35 cellular contexts compared by ENCODE assay signal in the genomic region with DNA sequence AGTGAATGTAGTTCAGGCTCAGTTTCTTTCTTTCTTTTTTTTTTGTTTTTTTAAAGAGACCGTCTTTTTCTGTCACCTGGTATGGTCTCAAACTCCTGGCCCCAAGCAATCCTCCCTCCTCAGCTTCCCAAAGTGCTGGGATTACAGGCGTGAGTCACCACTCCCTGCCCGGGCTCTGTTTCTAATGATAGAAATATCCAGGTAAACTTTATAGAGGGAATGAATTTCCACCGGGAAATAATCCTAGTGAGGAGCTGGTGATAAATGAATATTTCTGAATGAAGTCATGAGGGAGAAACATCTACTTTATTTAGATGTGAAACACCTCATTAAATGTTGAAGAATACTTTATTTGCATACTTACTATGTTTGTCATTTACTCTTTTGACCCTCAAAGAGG. TPM values are rescaled to one million over a fixed set of nuclear protein-coding genes. Genes with fewer than 3 reads are reported as not detected.
DNase-seq lines count a peak whose midpoint lies in the region; ATAC-seq and TF ChIP-seq lines count a peak whose summit lies in the region.
"Had no signal": no experiment of that assay in that cellular context is flagged by ENCODE, and none has a peak within 500 bp of the region (broad histone marks: within the 10 kb centered on the region; RNA-seq: fewer than 3 reads in every experiment).

No MANE protein-coding gene starts in this region.

- CTCF ChIA-PET in T-cell (lab: Charles Lee) = interaction anchor here (0.6 to 2.0 kb wide), 3 partner anchors 12 to 49 kb away, joined by 3 to 17 read pairs (median 3); no protein-coding TSS in a partner anchor

- POLR2A ChIA-PET in T-cell (lab: Charles Lee) = interaction anchor here in 1 of 2 donors (0.6 kb wide), 1 partner anchor 117 kb away, joined by 5 read pairs; no protein-coding TSS in a partner anchor

- H3K36me3 Mint-ChIP-seq in T-cell = peaks cover 27% of the 10 kb centered on the region

- no peak overlapping the region for H3K4me3 Mint-ChIP-seq in T-cell
- H3K4me3 Mint-ChIP-seq: activated B cell treated with CpG ODN at 0.5 μM for 24 hours; activated CD4-positive, alpha-beta T cell treated with anti-CD3 and anti-CD28 coated beads, Interleukin-2, amount 10 ng/mL, durations not matched to agents 7 days and 5 days; activated naive CD8-positive, alpha-beta T cell treated with anti-CD3 and anti-CD28 coated beads for 36 hours; neural progenitor cell had no signal

- H3F3A ChIP-seq in GM23248 (ENCODE audit: insufficient read depth) = peaks cover 28% of the 10 kb centered on the region

- DNase-seq in GM23248 (peak; percentile 23), NCI-H226 (peak; percentile 45), foreskin keratinocyte (peak in 1 of 2 donors; percentile 42), upper lobe of left lung (no peak), retina (no peak), T-cell (no peak)
- DNase-seq: activated B cell treated with CpG ODN at 0.5 μM for 24 hours; activated CD4-positive, alpha-beta T cell treated with anti-CD3 and anti-CD28 coated beads, Interleukin-2, amount 10 ng/mL, durations not matched to agents 7 days and 5 days; activated effector memory CD4-positive, alpha-beta T cell treated with anti-CD3 and anti-CD28 coated beads, Interleukin-2, amount 50 U/mL, for 16 hours; activated naive CD8-positive, alpha-beta T cell treated with anti-CD3 and anti-CD28 coated beads for 36 hours; activated T-cell treated with anti-CD3 and anti-CD28 coated beads, Interleukin-2, amount 50 U/mL, for 1 hour; aorta; COR-L47; DMS79; effector CD8-positive, alpha-beta T cell; head of caudate nucleus; Kasumi-1; left ventricle myocardium superior; NCI-H1048; NCI-H2171; NCI-H510A treated with DMSO at 0.1 percent for 48 hours; right lobe of liver; RPMI8226; stimulated activated CD4-positive, alpha-beta T cell treated with anti-CD3 and anti-CD28 coated beads, Interleukin-12 subunit alpha, Interleukin-12 subunit beta, amount 100 ng/mL, for 4 hours; stimulated activated CD4-positive, alpha-beta T cell treated with anti-CD3 and anti-CD28 coated beads, Interleukin-2, amount 100 ng/mL, for 48 hours; stomach; T-helper 1 cell; thyroid gland had no signal

- H3K9me3 ChIP-seq in GM23248 (ENCODE audit: low read depth) = no peaks in the 10 kb centered on the region
- no peaks in the 10 kb centered on the region for H3K9me3 ChIP-seq in upper lobe of left lung
- H3K9me3 ChIP-seq: HAP-1, right lobe of liver, stomach, thyroid gland had no signal

- H3K4me2 ChIP-seq in GM23248 (ENCODE audit: unreplicated experiment) = no peak overlapping the region
- H3K4me2 ChIP-seq: neural progenitor cell had no signal

- H3K27me3 ChIP-seq in GM23248 (replicated peaks; ENCODE audit: insufficient read depth) = no peaks in the 10 kb centered on the region
- no peaks in the 10 kb centered on the region for H3K27me3 ChIP-seq in foreskin keratinocyte
- no peaks in the 10 kb centered on the region for H3K27me3 ChIP-seq in upper lobe of left lung
- H3K27me3 ChIP-seq: cardiac muscle cell, neural progenitor cell, right lobe of liver, stomach, thyroid gland had no signal

- peaks cover 76 to 87% (median 80%) of the 10 kb centered on the region in 3 donors for H3K4me1 Mint-ChIP-seq in T-cell

- H3K27ac Mint-ChIP-seq in T-cell = no peak overlapping the region
- H3K27ac Mint-ChIP-seq: activated B cell treated with CpG ODN at 0.5 μM for 24 hours; activated CD4-positive, alpha-beta T cell treated with anti-CD3 and anti-CD28 coated beads, Interleukin-2, amount 10 ng/mL, durations not matched to agents 7 days and 5 days; activated naive CD8-positive, alpha-beta T cell treated with anti-CD3 and anti-CD28 coated beads for 36 hours; neural progenitor cell had no signal

- H3K36me3 ChIP-seq in GM23248 (ENCODE audit: low read depth) = no peaks in the 10 kb centered on the region
- no peaks in the 10 kb centered on the region for H3K36me3 ChIP-seq in upper lobe of left lung
- H3K36me3 ChIP-seq: cardiac muscle cell, HAP-1, right lobe of liver, stomach, thyroid gland had no signal

- H3K9ac ChIP-seq in GM23248 = no peak overlapping the region
- H3K9ac ChIP-seq: neural progenitor cell had no signal

- TF ChIP-seq POLR2A in upper lobe of left lung (IDR thresholded peaks at IDR 0.05) = no peak

- H3K9me2 ChIP-seq in GM23248 (ENCODE audit: insufficient read depth) = no peaks in the 10 kb centered on the region

- peaks cover 100% of the 10 kb centered on the region for H3K79me2 ChIP-seq in GM23248 (ENCODE audit: insufficient read depth)

- H3K27me3 Mint-ChIP-seq in T-cell = no peaks in the 10 kb centered on the region
- H3K27me3 Mint-ChIP-seq: activated B cell treated with CpG ODN at 0.5 μM for 24 hours; activated CD4-positive, alpha-beta T cell treated with anti-CD3 and anti-CD28 coated beads, Interleukin-2, amount 10 ng/mL, durations not matched to agents 7 days and 5 days; activated naive CD8-positive, alpha-beta T cell treated with anti-CD3 and anti-CD28 coated beads for 36 hours had no signal

- no peak overlapping the region for H3K27ac ChIP-seq in GM23248
- no peak overlapping the region for H3K27ac ChIP-seq in foreskin keratinocyte
- no peak overlapping the region for H3K27ac ChIP-seq in upper lobe of left lung
- H3K27ac ChIP-seq: C4-2B, cardiac muscle cell, neural progenitor cell, right lobe of liver, stomach, thyroid gland had no signal

- no peak for TF ChIP-seq EP300 in upper lobe of left lung (IDR thresholded peaks at IDR 0.05)

- H4K20me1 ChIP-seq in GM23248 (ENCODE audit: insufficient read depth) = peaks cover 8% of the 10 kb centered on the region; the same call in 1 of the 2 replicates

- H3K4me3 ChIP-seq in GM23248 (no peak overlapping the region), upper lobe of left lung (no peak overlapping the region)
- H3K4me3 ChIP-seq: cardiac muscle cell, HAP-1, neural progenitor cell, right lobe of liver, stomach, thyroid gland had no signal

- TF ChIP-seq CTCF in foreskin keratinocyte (conservative IDR thresholded peaks at IDR 0.05) (no peak), upper lobe of left lung (IDR thresholded peaks at IDR 0.05) (no peak)

- ATAC-seq in foreskin keratinocyte (peak; percentile 60), upper lobe of left lung (ENCODE audit: low FRiP score in 2 of 2) (no peak), GM21447 (IDR thresholded peaks at IDR 0.05; ENCODE audit: unreplicated experiment) (no peak), T-cell (replicated peaks in 1 of 4) (no peak)
- ATAC-seq: left ventricle myocardium superior had no signal

- in situ Hi-C loops in GM23248 (cut with MboI) = no loop called here

- H2AFZ ChIP-seq in GM23248 = no peak overlapping the region
- H2AFZ ChIP-seq: neural progenitor cell had no signal

- peaks cover 29% of the 10 kb centered on the region for H3K4me1 ChIP-seq in GM23248 (ENCODE audit: insufficient read depth)
- peaks cover 32% of the 10 kb centered on the region for H3K4me1 ChIP-seq in foreskin keratinocyte
- H3K4me1 ChIP-seq in upper lobe of left lung = peaks cover 10 to 31% (median 26%) of the 10 kb centered on the region in 4 donors

- peaks cover 0 to 2% (median 0%) of the 10 kb centered on the region in 3 donors for H3K9me3 Mint-ChIP-seq in T-cell

- WGBS in GM23248 (ENCODE audit: low coverage in 1 of 2, low lambda C conversion rate in 2 of 2, missing lambda C conversion rate in 2 of 2), 2 experiments = 39 to 47% methylated on average over 4 of the region's 4 CpGs
- WGBS in upper lobe of left lung, 2 donors = 85 to 89% methylated on average over 4 of the region's 4 CpGs

RNA-seq across cellular contexts. Expression of a gene that starts 7.2 kb away (rescaled TPM):
- total RNA-seq in GM23248 (2014; rRNA removed; shearing (Covaris generic)) = 48.7 and 65.4 TPM in 2 replicates
- 100.0 and 103 TPM in 2 replicates for polyA plus RNA-seq in GM23248 (2016; fragmentation: Nextera tagmentation; extraction: Ambion mirVana)
- 35.1 and 35.7 TPM in 2 replicates for total RNA-seq in foreskin keratinocyte
- 16.1 and 17.6 TPM in 2 replicates for polyA plus RNA-seq in foreskin keratinocyte
- 100 to 1,000 TPM in 3 of 6 donors, 10 to 100 TPM in 3; 50.2 to 136 (median 101) TPM for total RNA-seq in upper lobe of left lung
- 10 to 100 TPM; 45.0 to 55.8 (median 54.8) TPM for total RNA-seq in T-cell

RNA-seq across cellular contexts. Expression of a gene that starts 27.8 kb away (rescaled TPM):
- total RNA-seq in GM23248 (2014; rRNA removed; shearing (Covaris generic)) = not detected in 2 replicates
- not detected in 2 replicates for polyA plus RNA-seq in GM23248 (2016; fragmentation: Nextera tagmentation; extraction: Ambion mirVana)
- 0.42 and 0.82 TPM in 2 replicates for total RNA-seq in foreskin keratinocyte
- 0.45 and 0.48 TPM in 2 replicates for polyA plus RNA-seq in foreskin keratinocyte
- total RNA-seq in upper lobe of left lung = 10 to 100 TPM in 1 of 6 donors, 1 to 10 TPM in 4, not detected in 1; 1.4 to 24.5 (median 3.1) TPM
- not detected for total RNA-seq in T-cell
- total RNA-seq: activated B cell treated with CpG ODN at 0.5 μM for 24 hours; activated CD4-positive, alpha-beta T cell treated with anti-CD3 and anti-CD28 coated beads, Interleukin-2, amount 10 ng/mL, durations not matched to agents 7 days and 5 days; activated naive CD8-positive, alpha-beta T cell treated with anti-CD3 and anti-CD28 coated beads for 36 hours; aorta; cardiac muscle cell; epithelial cell of proximal tubule; left ventricle myocardium superior; myocyte; right lobe of liver; stomach; thyroid gland had no signal
- polyA plus RNA-seq: aorta, cardiac muscle cell, stomach had no signal

Comparison
In these comparisons a context has a peak if more than half of its experiments do, and no peak if none do; other contexts are left out.
1. DNase-seq: peak in GM23248 (single experiment) and NCI-H226 (single experiment); none in upper lobe of left lung (0 of 2), retina (single experiment) and T-cell (0 of 34).